ENCODE assay signal across 1 cellular context in the genomic region with DNA sequence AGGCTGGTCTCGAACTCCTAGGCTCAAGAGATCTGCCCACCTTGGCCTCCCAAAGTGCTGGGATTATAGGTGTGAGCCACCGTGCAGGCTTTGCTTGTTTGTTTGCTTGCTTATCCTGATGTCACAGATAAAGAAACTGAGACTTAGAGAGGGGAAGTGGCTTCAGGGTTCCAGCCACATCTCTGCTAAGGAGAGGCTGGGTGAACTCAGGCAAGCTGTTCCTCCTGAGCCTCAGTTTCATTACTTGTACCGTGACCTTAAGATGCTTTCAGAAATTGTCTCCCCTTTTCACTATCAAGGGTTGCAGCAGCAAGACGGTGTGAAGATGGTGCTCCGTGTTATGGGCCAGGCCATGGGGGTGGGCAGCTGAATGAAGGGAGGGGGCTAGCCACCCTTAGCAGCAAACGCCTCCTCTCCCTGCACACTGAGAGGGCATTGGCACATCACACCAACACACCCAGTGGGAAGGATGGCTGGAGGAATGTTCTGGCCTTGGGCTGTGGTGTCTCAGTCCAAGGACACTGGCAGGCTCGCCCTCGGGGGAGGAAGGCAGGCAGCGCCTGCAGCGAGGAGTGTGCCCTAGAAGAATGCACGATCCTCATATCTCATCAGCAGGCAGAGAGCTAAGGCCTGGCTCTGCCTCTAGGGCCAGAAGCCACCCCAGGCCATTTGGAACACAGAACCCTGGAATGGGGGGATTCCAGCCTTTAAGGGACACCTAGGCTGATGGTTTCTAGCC.
TF ChIP-seq lines count a peak whose summit lies in the region.

No MANE protein-coding gene starts in this region.

TF ChIP-seq in SK-N-SH, 30 proteins besides CTCF, POLR2A, EP300 and RAD21 (continued from another document):
- TF ChIP-seq, protein P1, sequence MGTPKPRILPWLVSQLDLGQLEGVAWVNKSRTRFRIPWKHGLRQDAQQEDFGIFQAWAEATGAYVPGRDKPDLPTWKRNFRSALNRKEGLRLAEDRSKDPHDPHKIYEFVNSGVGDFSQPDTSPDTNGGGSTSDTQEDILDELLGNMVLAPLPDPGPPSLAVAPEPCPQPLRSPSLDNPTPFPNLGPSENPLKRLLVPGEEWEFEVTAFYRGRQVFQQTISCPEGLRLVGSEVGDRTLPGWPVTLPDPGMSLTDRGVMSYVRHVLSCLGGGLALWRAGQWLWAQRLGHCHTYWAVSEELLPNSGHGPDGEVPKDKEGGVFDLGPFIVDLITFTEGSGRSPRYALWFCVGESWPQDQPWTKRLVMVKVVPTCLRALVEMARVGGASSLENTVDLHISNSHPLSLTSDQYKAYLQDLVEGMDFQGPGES (IDR thresholded peaks at IDR 0.05; ENCODE audit: low read depth, low read length), result no peak
- TF ChIP-seq POLR2AphosphoS5 (IDR thresholded peaks at IDR 0.05; ENCODE audit: low read depth, low read length), result no peak
- TF ChIP-seq, protein P2, sequence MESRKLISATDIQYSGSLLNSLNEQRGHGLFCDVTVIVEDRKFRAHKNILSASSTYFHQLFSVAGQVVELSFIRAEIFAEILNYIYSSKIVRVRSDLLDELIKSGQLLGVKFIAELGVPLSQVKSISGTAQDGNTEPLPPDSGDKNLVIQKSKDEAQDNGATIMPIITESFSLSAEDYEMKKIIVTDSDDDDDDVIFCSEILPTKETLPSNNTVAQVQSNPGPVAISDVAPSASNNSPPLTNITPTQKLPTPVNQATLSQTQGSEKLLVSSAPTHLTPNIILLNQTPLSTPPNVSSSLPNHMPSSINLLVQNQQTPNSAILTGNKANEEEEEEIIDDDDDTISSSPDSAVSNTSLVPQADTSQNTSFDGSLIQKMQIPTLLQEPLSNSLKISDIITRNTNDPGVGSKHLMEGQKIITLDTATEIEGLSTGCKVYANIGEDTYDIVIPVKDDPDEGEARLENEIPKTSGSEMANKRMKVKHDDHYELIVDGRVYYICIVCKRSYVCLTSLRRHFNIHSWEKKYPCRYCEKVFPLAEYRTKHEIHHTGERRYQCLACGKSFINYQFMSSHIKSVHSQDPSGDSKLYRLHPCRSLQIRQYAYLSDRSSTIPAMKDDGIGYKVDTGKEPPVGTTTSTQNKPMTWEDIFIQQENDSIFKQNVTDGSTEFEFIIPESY (IDR thresholded peaks at IDR 0.05; ENCODE audit: borderline replicate concordance, low read depth), result no peak
- no peak for TF ChIP-seq RCOR1 (IDR thresholded peaks at IDR 0.05; ENCODE audit: low read length)
